Comparison of ENCODE assay signal across 6 cellular contexts in the genomic region with DNA sequence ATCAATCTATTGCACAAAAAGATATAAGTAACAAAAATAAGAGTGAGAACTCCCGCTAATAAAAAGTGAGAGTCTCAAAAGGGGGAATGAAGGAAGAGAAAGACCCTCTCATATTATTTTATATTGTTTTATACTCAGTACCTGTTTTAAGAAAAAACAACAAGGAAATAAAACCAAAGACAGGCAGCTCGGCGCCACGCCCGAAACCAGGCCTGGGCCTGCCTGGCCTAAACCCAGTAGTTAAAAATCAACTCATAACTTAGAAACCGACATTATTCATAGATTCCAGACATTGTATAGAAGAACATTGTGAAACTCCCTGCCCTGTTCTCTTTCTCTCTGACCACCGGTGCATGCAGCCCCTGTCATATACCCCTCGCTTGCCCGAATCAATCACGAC.
DNase-seq lines count a peak whose midpoint lies in the region; TF ChIP-seq lines count a peak whose summit lies in the region.
"Not testable (repeated sequence)": the region's sequence is repeated elsewhere in the genome, so short reads cannot be mapped to it uniquely, and the experiment has no call there.

No MANE protein-coding gene starts in this region.

- H3K36me3 Mint-ChIP-seq in Calu3 (ENCODE audit: insufficient read depth, unreplicated experiment); neural crest cell (ENCODE audit: low read depth): not testable (repeated sequence)

- not testable (repeated sequence) for H3K4me1 ChIP-seq in mammary epithelial cell (ENCODE audit: insufficient read depth, low read length)

- not testable (repeated sequence) for H3K27me3 ChIP-seq in mammary epithelial cell (ENCODE audit: insufficient read depth, low read length)

- H3K27me3 Mint-ChIP-seq in Calu3 (ENCODE audit: unreplicated experiment); neural crest cell (ENCODE audit: low read depth): not testable (repeated sequence)

- not testable (repeated sequence) for BruUV-seq in Calu3 (replicated peaks; lab: Mats Ljungman, UMichigan); mammary epithelial cell (replicated peaks; lab: Mats Ljungman, UMichigan)

- H3K4me3 ChIP-seq in mammary epithelial cell (replicated peaks in 1 of 3; ENCODE audit: insufficient read depth in 1 of 3, low read depth in 2 of 3, low read length in 3 of 3); epithelial cell of esophagus (ENCODE audit: low read length): not testable (repeated sequence)

- H3K4me2 ChIP-seq in mammary epithelial cell (ENCODE audit: insufficient read depth, low read depth, low read length): not testable (repeated sequence)

- in situ Hi-C loops in mammary epithelial cell (cut with MboI; ENCODE audit: low sequenced_read_pairs in 2 of 2): not testable (repeated sequence)

- peak overlapping the region; percentile 63 for H3K4me3 Mint-ChIP-seq in Calu3 (ENCODE audit: low read depth, unreplicated experiment)
- H3K4me3 Mint-ChIP-seq in neural crest cell: not testable (repeated sequence)

- DNase-seq in Calu3 (peak; percentile 55), epithelial cell of esophagus (ENCODE audit: low read depth) (peak; percentile 38), glomerular visceral epithelial cell (ENCODE audit: extremely low spot score) (peak; percentile 2)
- not testable (repeated sequence) for DNase-seq in RWPE1 (ENCODE audit: low spot score); mammary epithelial cell; neural crest cell (ENCODE audit: low read depth, low spot score)

- H3K27ac Mint-ChIP-seq in Calu3 (ENCODE audit: unreplicated experiment) (peak overlapping the region; percentile 93), neural crest cell (ENCODE audit: unreplicated experiment) (peak overlapping the region; percentile 57)

- H3K9me3 Mint-ChIP-seq in Calu3 (ENCODE audit: low read depth, unreplicated experiment); neural crest cell: not testable (repeated sequence)

- not testable (repeated sequence) for H3K79me2 ChIP-seq in mammary epithelial cell (ENCODE audit: insufficient read depth, low read length)

- dilution Hi-C loops in mammary epithelial cell (cut with HindIII; ENCODE audit: low sequenced_read_pairs): not testable (repeated sequence)

- intact Hi-C loops in Calu3 (cut with micrococcal nuclease; ENCODE audit: unreplicated experiment); mammary epithelial cell (cut with micrococcal nuclease): not testable (repeated sequence)

- 83% methylated on average over 10 of the region's 10 CpGs for WGBS in mammary epithelial cell (ENCODE audit: low coverage, missing lambda C conversion rate)

- peak overlapping the region; percentile 12 for H2AFZ ChIP-seq in mammary epithelial cell (ENCODE audit: low read depth, low read length)

- not testable (repeated sequence) for TF ChIP-seq CTCF in Calu3 (IDR thresholded peaks at IDR 0.05; ENCODE audit: unreplicated experiment); RWPE1 (conservative IDR thresholded peaks at IDR 0.05; ENCODE audit: low read depth); mammary epithelial cell (conservative IDR thresholded peaks at IDR 0.05 in 1 of 2, IDR thresholded peaks at IDR 0.05 in 1 of 2; ENCODE audit: extremely low read depth in 1 of 2, insufficient read depth in 1 of 2, low read depth in 1 of 2, low read length in 2 of 2); epithelial cell of esophagus (IDR thresholded peaks at IDR 0.05; ENCODE audit: insufficient read depth, low read depth, low read length, missing control alignments); neural crest cell (conservative IDR thresholded peaks at IDR 0.05)

- CTCF ChIA-PET in Calu3 (lab: Charles Lee); RWPE1 (lab: Yijun Ruan, JAX); mammary epithelial cell (lab: Charles Lee; ENCODE audit: low non-redundant PET): not testable (repeated sequence)

- not testable (repeated sequence) for H3K36me3 ChIP-seq in mammary epithelial cell (ENCODE audit: insufficient read depth, low read length)

- not testable (repeated sequence) for H3K9me3 ChIP-seq in mammary epithelial cell (replicated peaks; ENCODE audit: insufficient read depth, low read length)

- H3K9ac ChIP-seq in mammary epithelial cell (ENCODE audit: insufficient read depth, low read length): not testable (repeated sequence)

- H3K4me1 Mint-ChIP-seq in Calu3 (ENCODE audit: low read depth, unreplicated experiment) (peaks cover 10% of the 10 kb centered on the region), neural crest cell (peaks cover 35% of the 10 kb centered on the region)

- POLR2A ChIA-PET in RWPE1 (lab: Yijun Ruan, JAX; ENCODE audit: low non-redundant PET): not testable (repeated sequence)

- peak overlapping the region; percentile 71 for H3K27ac ChIP-seq in RWPE1
- H3K27ac ChIP-seq in mammary epithelial cell (ENCODE audit: insufficient read depth, low read depth, low read length): not testable (repeated sequence)

- H4K20me1 ChIP-seq in mammary epithelial cell (ENCODE audit: insufficient read depth, low read length): not testable (repeated sequence)
